8 cellular contexts compared by ENCODE assay signal in the genomic region with DNA sequence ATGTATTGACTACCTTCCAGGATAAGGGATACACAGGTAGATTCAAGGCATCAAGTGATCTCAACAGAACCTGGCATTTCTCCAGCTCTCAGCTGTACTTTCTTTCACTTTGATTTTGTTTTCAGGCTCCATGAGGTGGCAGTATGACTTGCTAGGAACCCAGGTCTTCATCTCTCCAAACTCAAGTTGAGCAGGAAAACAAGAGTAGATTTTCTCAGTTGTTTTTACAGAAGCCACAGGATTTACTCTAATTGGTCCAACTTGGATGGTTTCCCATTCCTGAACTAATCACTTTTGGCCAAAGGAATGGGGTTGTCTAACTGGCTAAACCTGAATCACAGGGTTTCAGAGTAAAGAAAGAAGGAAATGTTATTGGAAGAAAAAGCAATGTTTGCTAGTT.
DNase-seq lines count a peak whose midpoint lies in the region; ATAC-seq and TF ChIP-seq lines count a peak whose summit lies in the region.

No MANE protein-coding gene starts in this region.

- H3K9me3 Mint-ChIP-seq in endodermal cell = peaks cover 1% of the 10 kb centered on the region

- peaks cover 4% of the 10 kb centered on the region for H3K4me1 Mint-ChIP-seq in endodermal cell

- peak; percentile 55 for DNase-seq in GM13977 (ENCODE audit: low spot score)
- peak; percentile 43 for DNase-seq in NCI-H2196 treated with DMSO at 0.1 percent for 48 hours (lab: John Stamatoyannopoulos, UW; ENCODE audit: unreplicated experiment)
- no peak for DNase-seq in endodermal cell
- peak; percentile 84 for DNase-seq in retinal pigment epithelial cell (ENCODE audit: low read depth)
- DNase-seq in activated CD4-positive, CD25-positive, alpha-beta regulatory T cell (lab: John Stamatoyannopoulos, UW) = no peak
- DNase-seq in ureter (ENCODE audit: low spot score) = no peak

- H3K9me3 ChIP-seq in endodermal cell (ENCODE audit: control insufficient read depth, low read length) = no peaks in the 10 kb centered on the region

- in situ Hi-C loops in GM13977 (cut with MboI; ENCODE audit: low pct_unique_long_range_greater_than_20kb, low sequenced_read_pairs, unreplicated experiment) = no loop called here

- no peaks in the 10 kb centered on the region for H3K27me3 Mint-ChIP-seq in endodermal cell (ENCODE audit: insufficient read depth)

- H3K36me3 Mint-ChIP-seq in endodermal cell (ENCODE audit: low read depth) = no peaks in the 10 kb centered on the region

- peak; percentile 51 for TF ChIP-seq CTCF in GM13977 (IDR thresholded peaks at IDR 0.05; ENCODE audit: extremely low read depth, insufficient read depth, missing control alignments)
- peak; percentile 60 for TF ChIP-seq CTCF in endodermal cell (conservative IDR thresholded peaks at IDR 0.05)
- TF ChIP-seq CTCF in retinal pigment epithelial cell (conservative IDR thresholded peaks at IDR 0.05; ENCODE audit: low read depth, low read length) = peak; percentile 52

- H3K27ac ChIP-seq in endodermal cell (ENCODE audit: low read depth, low read length) = no peak overlapping the region

- H3K27me3 ChIP-seq in endodermal cell (ENCODE audit: control insufficient read depth, insufficient read depth, low read length, poor library complexity, severe bottlenecking) = no peaks in the 10 kb centered on the region

- no peaks in the 10 kb centered on the region for H3K4me1 ChIP-seq in endodermal cell (ENCODE audit: control insufficient read depth, insufficient read depth, low read length)

- ATAC-seq in GM19397 (IDR thresholded peaks at IDR 0.05; ENCODE audit: unreplicated experiment) (no peak), GM18519 (IDR thresholded peaks at IDR 0.05; ENCODE audit: low FRiP score, unreplicated experiment) (no peak)

- H3K36me3 ChIP-seq in endodermal cell (ENCODE audit: control insufficient read depth, insufficient read depth, low read length) = no peaks in the 10 kb centered on the region

- H3K27ac Mint-ChIP-seq in endodermal cell = no peak overlapping the region

- H3K4me3 Mint-ChIP-seq in endodermal cell = no peak overlapping the region

- H3K9ac ChIP-seq in endodermal cell (ENCODE audit: extremely low read depth, low read length, poor library complexity, severe bottlenecking) = no peak overlapping the region

- no peak overlapping the region for H3K4me3 ChIP-seq in endodermal cell (ENCODE audit: low read length)
- H3K4me3 ChIP-seq in retinal pigment epithelial cell (ENCODE audit: low read length) = no peak overlapping the region

Comparison
In these comparisons a context has a peak if more than half of its experiments do, and no peak if none do; other contexts are left out.
1. DNase-seq: peak in GM13977 (single experiment), NCI-H2196 treated with DMSO at 0.1 percent for 48 hours (single experiment) and retinal pigment epithelial cell (single experiment); none in endodermal cell (single experiment), activated CD4-positive, CD25-positive, alpha-beta regulatory T cell (0 of 4) and ureter (single experiment).
2. Peak in every context shown above with its lines, with median percentiles within 50 percentile points of each other: CTCF ChIP-seq.